1 cellular context compared by ENCODE assay signal in the genomic region with DNA sequence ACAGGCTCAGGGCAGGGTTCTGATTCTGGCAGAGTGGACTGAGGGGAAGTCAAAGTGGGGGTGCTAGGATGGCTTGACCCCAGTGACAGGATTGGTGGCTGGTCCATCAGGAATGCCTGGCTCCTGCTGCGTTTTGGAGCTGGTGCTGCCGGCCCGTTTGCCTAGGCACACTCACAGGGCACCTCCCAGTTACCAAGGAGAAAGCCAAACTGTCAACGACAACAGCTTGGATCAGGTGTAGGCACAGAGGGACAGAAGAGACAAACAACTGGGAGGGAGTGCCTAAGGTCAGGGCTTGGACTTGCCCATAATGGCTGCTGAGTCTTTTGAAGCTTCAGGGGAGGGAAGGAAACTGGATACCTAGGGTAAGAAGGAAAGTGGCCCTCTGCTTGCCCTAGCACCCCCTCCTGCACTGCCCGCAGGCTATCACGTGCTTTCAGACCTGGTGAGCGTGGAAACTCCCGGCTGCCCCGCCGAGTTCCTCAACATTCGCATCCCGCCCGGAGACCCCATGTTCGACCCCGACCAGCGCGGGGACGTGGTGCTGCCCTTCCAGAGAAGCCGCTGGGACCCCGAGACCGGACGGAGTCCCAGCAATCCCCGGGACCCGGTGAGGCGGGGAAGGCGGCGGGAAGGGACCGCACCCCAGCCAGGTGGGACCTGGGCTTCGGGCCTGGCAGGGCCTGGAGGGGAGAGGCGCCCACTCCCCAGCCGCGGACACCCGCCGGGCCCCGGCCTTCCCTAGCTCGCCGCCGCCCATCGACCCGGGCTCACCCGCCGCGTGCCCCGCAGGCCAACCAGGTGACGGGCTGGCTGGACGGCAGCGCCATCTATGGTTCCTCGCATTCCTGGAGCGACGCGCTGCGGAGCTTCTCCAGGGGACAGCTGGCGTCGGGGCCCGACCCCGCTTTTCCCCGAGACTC.
TF ChIP-seq lines count a peak whose summit lies in the region.

No MANE protein-coding gene starts in this region.

TF ChIP-seq in IMR-90, 13 proteins besides CTCF, POLR2A, EP300 and RAD21:
- TF ChIP-seq CEBPB (IDR thresholded peaks at IDR 0.05; ENCODE audit: low read depth, low read length): no peak
- TF ChIP-seq MAZ (IDR thresholded peaks at IDR 0.05; ENCODE audit: borderline replicate concordance, low read depth, low read length): no peak
- no peak for TF ChIP-seq FOS (IDR thresholded peaks at IDR 0.05; ENCODE audit: low read depth, low read length)
- TF ChIP-seq, protein P1, sequence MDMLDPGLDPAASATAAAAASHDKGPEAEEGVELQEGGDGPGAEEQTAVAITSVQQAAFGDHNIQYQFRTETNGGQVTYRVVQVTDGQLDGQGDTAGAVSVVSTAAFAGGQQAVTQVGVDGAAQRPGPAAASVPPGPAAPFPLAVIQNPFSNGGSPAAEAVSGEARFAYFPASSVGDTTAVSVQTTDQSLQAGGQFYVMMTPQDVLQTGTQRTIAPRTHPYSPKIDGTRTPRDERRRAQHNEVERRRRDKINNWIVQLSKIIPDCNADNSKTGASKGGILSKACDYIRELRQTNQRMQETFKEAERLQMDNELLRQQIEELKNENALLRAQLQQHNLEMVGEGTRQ (IDR thresholded peaks at IDR 0.05; ENCODE audit: low read depth, low read length): no peak
- TF ChIP-seq MXI1 (IDR thresholded peaks at IDR 0.05; ENCODE audit: borderline replicate concordance, low read depth, low read length): no peak
- TF ChIP-seq, protein P2, sequence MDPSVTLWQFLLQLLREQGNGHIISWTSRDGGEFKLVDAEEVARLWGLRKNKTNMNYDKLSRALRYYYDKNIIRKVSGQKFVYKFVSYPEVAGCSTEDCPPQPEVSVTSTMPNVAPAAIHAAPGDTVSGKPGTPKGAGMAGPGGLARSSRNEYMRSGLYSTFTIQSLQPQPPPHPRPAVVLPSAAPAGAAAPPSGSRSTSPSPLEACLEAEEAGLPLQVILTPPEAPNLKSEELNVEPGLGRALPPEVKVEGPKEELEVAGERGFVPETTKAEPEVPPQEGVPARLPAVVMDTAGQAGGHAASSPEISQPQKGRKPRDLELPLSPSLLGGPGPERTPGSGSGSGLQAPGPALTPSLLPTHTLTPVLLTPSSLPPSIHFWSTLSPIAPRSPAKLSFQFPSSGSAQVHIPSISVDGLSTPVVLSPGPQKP (IDR thresholded peaks at IDR 0.05; ENCODE audit: borderline replicate concordance, low read depth, low read length): no peak
- no peak for TF ChIP-seq CHD1 (IDR thresholded peaks at IDR 0.05; ENCODE audit: low read depth, low read length)
- no peak for TF ChIP-seq MAFK (IDR thresholded peaks at IDR 0.05; ENCODE audit: low read depth, low read length)
- no peak for TF ChIP-seq RCOR1 (IDR thresholded peaks at IDR 0.05; ENCODE audit: insufficient replicate concordance, low read length)
- no peak for TF ChIP-seq NFE2L2 (IDR thresholded peaks at IDR 0.05; ENCODE audit: low read depth, low read length)
- TF ChIP-seq SMC3 (IDR thresholded peaks at IDR 0.05; ENCODE audit: low read depth, low read length): no peak
